ENCODE assay signal across 38 cellular contexts in genomic region chr15:26890451-26890850, GRCh38. TPM values are rescaled to one million over a fixed set of nuclear protein-coding genes. Genes with fewer than 3 reads are reported as not detected.
"Had no signal": no experiment of that assay in that cellular context is flagged by ENCODE, and none has a peak within 500 bp of the region (broad histone marks: within the 10 kb centered on the region; RNA-seq: fewer than 3 reads in every experiment).

No MANE protein-coding gene starts in this region.

- H3K4me1 Mint-ChIP-seq: activated CD4-positive, alpha-beta memory T cell treated with anti-CD3 and anti-CD28 coated beads, Interleukin-2, amount 10 ng/mL, durations not matched to agents 7 days and 5 days; activated CD4-positive, alpha-beta T cell treated with anti-CD3 and anti-CD28 coated beads for 36 hours; activated CD4-positive, alpha-beta T cell treated with anti-CD3 and anti-CD28 coated beads, Interleukin-2, amount 10 ng/mL, durations not matched to agents 7 days and 5 days; activated CD8-positive, alpha-beta memory T cell treated with anti-CD3 and anti-CD28 coated beads, Interleukin-2, amount 10 ng/mL, durations not matched to agents 7 days and 5 days; activated naive CD4-positive, alpha-beta T cell treated with anti-CD3 and anti-CD28 coated beads, Interleukin-2, amount 10 ng/mL, durations not matched to agents 7 days and 5 days; activated naive CD4-positive, alpha-beta T cell treated with anti-CD3 and anti-CD28 coated beads, Interleukin-2, amount 50 U/mL, for 24 hours; activated naive CD8-positive, alpha-beta T cell treated with anti-CD3 and anti-CD28 coated beads, Interleukin-2, amount 10 ng/mL, durations not matched to agents 7 days and 5 days; activated naive CD8-positive, alpha-beta T cell treated with anti-CD3 and anti-CD28 coated beads, Interleukin-2, amount 50 U/mL, for 24 hours; central memory CD8-positive, alpha-beta T cell had no signal

- H3K27me3 Mint-ChIP-seq: activated CD4-positive, alpha-beta memory T cell treated with anti-CD3 and anti-CD28 coated beads, Interleukin-2, amount 10 ng/mL, durations not matched to agents 7 days and 5 days; activated CD4-positive, alpha-beta T cell treated with anti-CD3 and anti-CD28 coated beads, Interleukin-2, amount 10 ng/mL, durations not matched to agents 7 days and 5 days; central memory CD8-positive, alpha-beta T cell had no signal

- H3K4me3 Mint-ChIP-seq: activated CD4-positive, alpha-beta memory T cell treated with anti-CD3 and anti-CD28 coated beads, Interleukin-2, amount 10 ng/mL, durations not matched to agents 7 days and 5 days; activated CD4-positive, alpha-beta T cell treated with anti-CD3 and anti-CD28 coated beads for 36 hours; activated CD4-positive, alpha-beta T cell treated with anti-CD3 and anti-CD28 coated beads, Interleukin-2, amount 10 ng/mL, durations not matched to agents 7 days and 5 days; activated CD8-positive, alpha-beta memory T cell treated with anti-CD3 and anti-CD28 coated beads, Interleukin-2, amount 10 ng/mL, durations not matched to agents 7 days and 5 days; activated CD8-positive, alpha-beta T cell treated with anti-CD3 and anti-CD28 coated beads, Interleukin-2, amount 10 ng/mL, durations not matched to agents 7 days and 5 days; activated naive CD4-positive, alpha-beta T cell treated with anti-CD3 and anti-CD28 coated beads, Interleukin-2, amount 10 ng/mL, durations not matched to agents 7 days and 5 days; activated naive CD4-positive, alpha-beta T cell treated with anti-CD3 and anti-CD28 coated beads, Interleukin-2, amount 50 U/mL, for 24 hours; activated naive CD8-positive, alpha-beta T cell; activated naive CD8-positive, alpha-beta T cell treated with anti-CD3 and anti-CD28 coated beads, Interleukin-2, amount 10 ng/mL, durations not matched to agents 7 days and 5 days; activated naive CD8-positive, alpha-beta T cell treated with anti-CD3 and anti-CD28 coated beads, Interleukin-2, amount 50 U/mL, for 24 hours; activated T-cell treated with anti-CD3 and anti-CD28 coated beads, Interleukin-2, amount 50 U/mL, for 24 hours; brain; central memory CD8-positive, alpha-beta T cell; T-helper 1 cell treated with Interleukin-12 subunit alpha and Interleukin-12 subunit beta and Interleukin-4 antibody, amounts not matched to agents 30 μg/mL and 1 μg/mL, for 36 hours; T-helper 2 cell treated with Interferon-gamma antibody and Interleukin-4, amounts not matched to agents 5 μg/mL and 100 μg/mL, for 36 hours; WTC11 had no signal

- ATAC-seq: activated CD4-positive, alpha-beta T cell treated with anti-CD3 and anti-CD28 coated beads for 36 hours; activated CD4-positive, CD25-positive, alpha-beta regulatory T cell treated with anti-CD3 and anti-CD28 coated beads, Interleukin-2, amount 50 U/mL, for 24 hours; activated CD8-positive, alpha-beta memory T cell treated with anti-CD3 and anti-CD28 coated beads, Interleukin-2, amount 10 ng/mL, durations not matched to agents 7 days and 5 days; activated CD8-positive, alpha-beta T cell treated with anti-CD3 and anti-CD28 coated beads, Interleukin-2, amount 10 ng/mL, durations not matched to agents 7 days and 5 days; activated naive CD8-positive, alpha-beta T cell treated with anti-CD3 and anti-CD28 coated beads, Interleukin-2, amount 50 U/mL, for 24 hours; WTC11 had no signal

- H3K27ac Mint-ChIP-seq: activated CD4-positive, alpha-beta memory T cell treated with anti-CD3 and anti-CD28 coated beads, Interleukin-2, amount 10 ng/mL, durations not matched to agents 7 days and 5 days; activated CD4-positive, alpha-beta T cell treated with anti-CD3 and anti-CD28 coated beads for 36 hours; activated CD4-positive, alpha-beta T cell treated with anti-CD3 and anti-CD28 coated beads, Interleukin-2, amount 10 ng/mL, durations not matched to agents 7 days and 5 days; activated CD8-positive, alpha-beta memory T cell treated with anti-CD3 and anti-CD28 coated beads, Interleukin-2, amount 10 ng/mL, durations not matched to agents 7 days and 5 days; activated CD8-positive, alpha-beta T cell treated with anti-CD3 and anti-CD28 coated beads, Interleukin-2, amount 10 ng/mL, durations not matched to agents 7 days and 5 days; activated naive CD4-positive, alpha-beta T cell treated with anti-CD3 and anti-CD28 coated beads, Interleukin-2, amount 10 ng/mL, durations not matched to agents 7 days and 5 days; activated naive CD4-positive, alpha-beta T cell treated with anti-CD3 and anti-CD28 coated beads, Interleukin-2, amount 50 U/mL, for 24 hours; activated naive CD8-positive, alpha-beta T cell; activated naive CD8-positive, alpha-beta T cell treated with anti-CD3 and anti-CD28 coated beads, Interleukin-2, amount 10 ng/mL, durations not matched to agents 7 days and 5 days; activated naive CD8-positive, alpha-beta T cell treated with anti-CD3 and anti-CD28 coated beads, Interleukin-2, amount 50 U/mL, for 24 hours; activated T-cell treated with anti-CD3 and anti-CD28 coated beads, Interleukin-2, amount 50 U/mL, for 24 hours; activated T-helper 2 cell treated with anti-CD3 and anti-CD28 coated beads, Interferon-gamma antibody, Interleukin-2, Interleukin-4, amounts not matched to agents 10 μg/mL and 5 μg/mL and 100 μg/mL, durations not matched to agents 14 hours and 24 hours and 36 hours; T-helper 1 cell treated with Interleukin-12 subunit alpha and Interleukin-12 subunit beta and Interleukin-4 antibody, amounts not matched to agents 30 μg/mL and 1 μg/mL, for 36 hours; T-helper 2 cell treated with Interferon-gamma antibody and Interleukin-4, amounts not matched to agents 5 μg/mL and 100 μg/mL, for 36 hours; WTC11 had no signal

- H3K9me3 Mint-ChIP-seq: activated naive CD4-positive, alpha-beta T cell treated with anti-CD3 and anti-CD28 coated beads, Interleukin-2, amount 50 U/mL, for 24 hours; activated T-cell treated with anti-CD3 and anti-CD28 coated beads, Interleukin-2, amount 50 U/mL, for 24 hours had no signal

- H3K27ac ChIP-seq: ascending aorta, cardiac muscle cell, WERI-Rb-1 had no signal

- H3K36me3 Mint-ChIP-seq: activated naive CD4-positive, alpha-beta T cell treated with anti-CD3 and anti-CD28 coated beads, Interleukin-2, amount 10 ng/mL, durations not matched to agents 7 days and 5 days; activated naive CD4-positive, alpha-beta T cell treated with anti-CD3 and anti-CD28 coated beads, Interleukin-2, amount 50 U/mL, for 24 hours; activated naive CD8-positive, alpha-beta T cell; activated naive CD8-positive, alpha-beta T cell treated with anti-CD3 and anti-CD28 coated beads, Interleukin-2, amount 10 ng/mL, durations not matched to agents 7 days and 5 days had no signal

- DNase-seq: activated CD4-positive, alpha-beta memory T cell treated with anti-CD3 and anti-CD28 coated beads, Interleukin-2, amount 10 ng/mL, durations not matched to agents 7 days and 5 days; activated CD4-positive, alpha-beta T cell treated with anti-CD3 and anti-CD28 coated beads for 1 hour; activated CD4-positive, alpha-beta T cell treated with anti-CD3 and anti-CD28 coated beads for 36 hours; activated CD4-positive, alpha-beta T cell treated with anti-CD3 and anti-CD28 coated beads for 48 hours; activated CD4-positive, alpha-beta T cell treated with anti-CD3 and anti-CD28 coated beads, Interleukin-2, amount 10 ng/mL, durations not matched to agents 7 days and 5 days; activated CD4-positive, alpha-beta T cell treated with anti-CD3 and anti-CD28 coated beads, Interleukin-2, amount 50 U/mL, for 48 hours; activated CD4-positive, CD25-positive, alpha-beta regulatory T cell; activated CD8-positive, alpha-beta memory T cell treated with anti-CD3 and anti-CD28 coated beads for 24 hours; activated CD8-positive, alpha-beta memory T cell treated with anti-CD3 and anti-CD28 coated beads, Interleukin-2, amount 10 ng/mL, durations not matched to agents 7 days and 5 days; activated CD8-positive, alpha-beta memory T cell treated with anti-CD3 and anti-CD28 coated beads, Interleukin-2, amount 50 U/mL, for 48 hours; activated CD8-positive, alpha-beta T cell treated with anti-CD3 and anti-CD28 coated beads, Interleukin-2, amount 10 ng/mL, durations not matched to agents 7 days and 5 days; activated effector memory CD4-positive, alpha-beta T cell treated with Interleukin-2 at 50 U/mL for 16 hours; activated gamma-delta T cell; activated naive CD4-positive, alpha-beta T cell treated with anti-CD3 and anti-CD28 coated beads, Interleukin-2, amount 10 ng/mL, durations not matched to agents 7 days and 5 days; activated naive CD4-positive, alpha-beta T cell treated with Interleukin-2 at 50 U/mL for 16 hours; activated naive CD8-positive, alpha-beta T cell treated with anti-CD3 and anti-CD28 coated beads, Interleukin-2, amount 10 ng/mL, durations not matched to agents 7 days and 5 days; activated naive CD8-positive, alpha-beta T cell treated with anti-CD3 and anti-CD28 coated beads, Interleukin-2, amount 50 U/mL, for 24 hours; activated T-cell treated with anti-CD3 and anti-CD28 coated beads, Interleukin-2, amount 50 U/mL, for 24 hours; activated T-cell treated with anti-CD3 and anti-CD28 coated beads, Interleukin-2, amount 50 U/mL, for 48 hours; anterior cingulate cortex; caudate nucleus; cerebellar nuclear complex; T-helper 1 cell; T-helper 2 cell; T-helper 9 cell; WERI-Rb-1 had no signal

RNA-seq across cellular contexts. Expression of gene GABRA5, which starts 23.6 kb away (rescaled TPM):
- total RNA-seq: activated CD4-positive, alpha-beta memory T cell treated with anti-CD3 and anti-CD28 coated beads, Interleukin-2, amount 10 ng/mL, durations not matched to agents 7 days and 5 days; activated CD4-positive, alpha-beta T cell treated with anti-CD3 and anti-CD28 coated beads for 36 hours; activated CD4-positive, alpha-beta T cell treated with anti-CD3 and anti-CD28 coated beads, Interleukin-2, amount 10 ng/mL, durations not matched to agents 7 days and 5 days; activated CD8-positive, alpha-beta memory T cell treated with anti-CD3 and anti-CD28 coated beads, Interleukin-2, amount 10 ng/mL, durations not matched to agents 7 days and 5 days; activated CD8-positive, alpha-beta T cell treated with anti-CD3 and anti-CD28 coated beads, Interleukin-2, amount 10 ng/mL, durations not matched to agents 7 days and 5 days; activated naive CD8-positive, alpha-beta T cell treated with anti-CD3 and anti-CD28 coated beads, Interleukin-2, amount 10 ng/mL, durations not matched to agents 7 days and 5 days; activated T-helper 2 cell treated with anti-CD3 and anti-CD28 coated beads, Interferon-gamma antibody, Interleukin-2, Interleukin-4, amounts not matched to agents 10 μg/mL and 5 μg/mL and 100 μg/mL, durations not matched to agents 14 hours and 24 hours and 36 hours; ascending aorta; bronchial epithelial cell; cardiac muscle cell had no signal
